1 cellular context compared by ENCODE assay signal in genomic region chr14:102238766-102239165, GRCh38.
TF ChIP-seq lines count a peak whose summit lies in the region.

No MANE protein-coding gene starts in this region.

TF ChIP-seq in SK-N-SH, 30 proteins besides CTCF, POLR2A, EP300 and RAD21 (continued from another document):
- no peak for TF ChIP-seq RFX5 (IDR thresholded peaks at IDR 0.05; ENCODE audit: low read length)
- TF ChIP-seq JUND (IDR thresholded peaks at IDR 0.05), result no peak
- no peak for TF ChIP-seq RCOR1 (IDR thresholded peaks at IDR 0.05; ENCODE audit: low read length)
- no peak for TF ChIP-seq IRF3 (IDR thresholded peaks at IDR 0.05; ENCODE audit: low read depth, low read length)
- no peak for TF ChIP-seq TEAD4 (IDR thresholded peaks at IDR 0.05; ENCODE audit: borderline replicate concordance, insufficient read depth)
- TF ChIP-seq EZH2phosphoT487 (IDR thresholded peaks at IDR 0.05; ENCODE audit: borderline replicate concordance, low read depth), result no peak
- no peak for TF ChIP-seq FOXM1 (IDR thresholded peaks at IDR 0.05; ENCODE audit: low read depth)
- TF ChIP-seq CHD2 (IDR thresholded peaks at IDR 0.05; ENCODE audit: low read length, partially characterized antibody), result no peak
- no peak for TF ChIP-seq MAX (IDR thresholded peaks at IDR 0.05; ENCODE audit: low read depth)
- no peak for TF ChIP-seq SIN3A (IDR thresholded peaks at IDR 0.05; ENCODE audit: borderline replicate concordance, low read depth, low read length)
- TF ChIP-seq GABPA (IDR thresholded peaks at IDR 0.05; ENCODE audit: low read depth), result no peak
- TF ChIP-seq TCF12 (IDR thresholded peaks at IDR 0.05), result no peak
- no peak for TF ChIP-seq USF1 (IDR thresholded peaks at IDR 0.05; ENCODE audit: borderline replicate concordance, low read depth)
